Comparison of ENCODE assay signal across 8 cellular contexts in the genomic region with DNA sequence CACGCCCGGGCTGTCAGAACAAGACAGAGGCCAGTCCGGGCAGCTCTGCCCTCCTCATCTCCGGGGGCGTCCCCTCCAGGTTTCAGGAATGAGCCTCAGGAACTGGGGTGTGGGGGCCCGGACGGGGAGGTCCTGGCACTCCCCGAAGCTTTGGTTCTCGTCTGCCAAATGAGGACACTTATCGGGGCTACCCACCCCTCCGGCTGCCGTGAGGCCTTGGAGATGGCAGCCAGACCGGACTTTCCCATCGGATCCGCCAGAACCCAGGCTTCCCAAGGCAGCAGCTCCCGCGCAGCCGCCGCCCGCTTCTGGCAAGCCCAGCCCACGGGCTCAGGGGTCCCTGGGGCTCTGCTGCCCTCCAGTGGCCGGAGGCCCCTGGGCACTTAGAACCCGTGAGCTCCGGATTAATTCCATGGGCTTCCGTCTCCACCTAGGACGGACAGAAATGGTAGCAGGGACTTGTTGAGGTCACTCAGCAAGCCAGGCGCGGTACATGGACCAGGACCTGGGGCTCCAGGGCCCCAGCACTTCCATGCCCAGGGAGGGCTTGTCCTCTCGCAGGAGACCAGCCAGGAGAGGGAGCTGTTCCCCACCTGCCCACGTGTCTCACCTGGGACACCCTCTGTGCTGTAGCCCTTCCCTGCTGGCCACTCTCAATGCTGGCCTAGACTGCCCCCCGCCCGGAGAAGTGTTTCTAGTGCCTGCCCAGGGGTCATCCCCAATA.
A peak's percentile ranks its signal among the peaks of the same experiment; 100 is the strongest.
DNase-seq lines count a peak whose midpoint lies in the region; ATAC-seq and TF ChIP-seq lines count a peak whose summit lies in the region.

No MANE protein-coding gene starts in this region.

- peaks cover 11 to 14% of the 10 kb centered on the region in 2 experiments for H3K4me1 ChIP-seq in neutrophil (ENCODE audit: control insufficient read depth in 1 of 2, insufficient read depth in 1 of 2, low read depth in 1 of 2, low read length in 1 of 2)

- DNase-seq in COR-L47 (lab: John Stamatoyannopoulos, UW) (peak; percentile 82), LoVo (ENCODE audit: low spot score) (peak; percentile 95), SHP77 treated with DMSO at 0.1 percent for 48 hours (lab: John Stamatoyannopoulos, UW) (peak; percentile 29), activated gamma-delta T cell treated with Interleukin-2 at 50 U/mL for 16 hours (peak; percentile 70), foreskin melanocyte (peak; percentile 71), stromal cell of bone marrow (ENCODE audit: low read depth) (peak; percentile 69)

- H3K27ac ChIP-seq in neutrophil, result no peak overlapping the region

- no peaks in the 10 kb centered on the region for H3K36me3 ChIP-seq in neutrophil

- peak; percentile 17 for TF ChIP-seq CTCF in neutrophil (IDR thresholded peaks at IDR 0.05)

- no peaks in the 10 kb centered on the region for H3K9me3 ChIP-seq in neutrophil

- H3K4me3 ChIP-seq in neutrophil (ENCODE audit: low read depth in 1 of 2, low read length in 1 of 2), result peak overlapping the region in 1 of 2 experiments; percentile 6

- peaks cover 26% of the 10 kb centered on the region for H3K27me3 ChIP-seq in neutrophil

- ATAC-seq in GM21515 (IDR thresholded peaks at IDR 0.05; ENCODE audit: unreplicated experiment), result peak; percentile 62

Comparison
In these comparisons a context has a peak if more than half of its experiments do, and no peak if none do; other contexts are left out.
1. DNase-seq: peak in every context shown above with its lines; median percentile 95 in LoVo; 82 in COR-L47; 71 in foreskin melanocyte; 70 in activated gamma-delta T cell treated with Interleukin-2 at 50 U/mL for 16 hours; 69 in stromal cell of bone marrow; 29 in SHP77 treated with DMSO at 0.1 percent for 48 hours.